ENCODE assay signal across 9 cellular contexts in the genomic region with DNA sequence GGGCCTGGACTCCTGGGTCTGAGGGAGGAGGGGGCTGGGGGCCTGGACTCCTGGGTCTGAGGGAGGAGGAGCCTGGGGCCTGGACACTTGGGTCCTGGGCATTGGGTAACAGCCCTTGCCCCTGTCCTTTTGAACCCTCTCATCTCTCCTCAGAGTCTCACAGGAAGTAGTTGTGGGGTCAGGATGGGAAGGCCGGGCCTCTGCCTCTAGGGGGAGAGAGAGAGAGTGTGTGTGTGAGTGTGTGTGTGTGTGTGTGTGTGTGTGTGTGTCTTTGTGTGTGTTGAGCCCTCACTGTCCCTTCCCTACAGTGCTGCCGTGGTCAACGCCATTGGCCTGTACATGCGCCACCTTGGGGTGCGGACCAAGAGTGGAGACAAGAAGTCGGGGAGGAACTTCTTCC. TPM values are rescaled to one million over a fixed set of nuclear protein-coding genes. Genes with fewer than 3 reads are reported as not detected.
A peak's percentile ranks its signal among the peaks of the same experiment; 100 is the strongest.
DNase-seq lines count a peak whose midpoint lies in the region; ATAC-seq and TF ChIP-seq lines count a peak whose summit lies in the region.
"Had no signal": no experiment of that assay in that cellular context is flagged by ENCODE, and none has a peak within 500 bp of the region (broad histone marks: within the 10 kb centered on the region; RNA-seq: fewer than 3 reads in every experiment).

No MANE protein-coding gene starts in this region.

- H3K9me3 ChIP-seq in mucosa of descending colon = no peaks in the 10 kb centered on the region
- H3K9me3 ChIP-seq: thoracic aorta had no signal

- H3K9me3 Mint-ChIP-seq in activated CD8-positive, alpha-beta T cell treated with anti-CD3 and anti-CD28 coated beads, Interleukin-2, amount 10 ng/mL, durations not matched to agents 7 days and 5 days (ENCODE audit: insufficient read depth) = no peaks in the 10 kb centered on the region

- peak; percentile 50 for ATAC-seq in activated CD8-positive, alpha-beta T cell treated with anti-CD3 and anti-CD28 coated beads, Interleukin-2, amount 10 ng/mL, durations not matched to agents 7 days and 5 days
- ATAC-seq in mucosa of descending colon = peak; percentile 51
- ATAC-seq in GM21515 (IDR thresholded peaks at IDR 0.05; ENCODE audit: unreplicated experiment) = no peak

- CTCF ChIA-PET in activated CD8-positive, alpha-beta T cell treated with anti-CD3 and anti-CD28 coated beads, Interleukin-2, amount 10 ng/mL, durations not matched to agents 7 days and 5 days (lab: Charles Lee) = no interaction called here

- H3K4me1 Mint-ChIP-seq in activated CD8-positive, alpha-beta T cell treated with anti-CD3 and anti-CD28 coated beads, Interleukin-2, amount 10 ng/mL, durations not matched to agents 7 days and 5 days (ENCODE audit: low read depth) = peaks cover 65% of the 10 kb centered on the region

- H3K4me1 ChIP-seq in mucosa of descending colon (ENCODE audit: low read depth) = no peaks in the 10 kb centered on the region

- peak; percentile 67 for DNase-seq in DMS53 (lab: John Stamatoyannopoulos, UW)
- DNase-seq in DMS53 treated with DMSO at 0.1 percent for 48 hours (lab: John Stamatoyannopoulos, UW; ENCODE audit: unreplicated experiment) = no peak
- DNase-seq in Jurkat, Clone E6-1 (ENCODE audit: low read depth, low spot score) = peak; percentile 48
- peak; percentile 65 for DNase-seq in activated CD8-positive, alpha-beta T cell treated with anti-CD3 and anti-CD28 coated beads, Interleukin-2, amount 10 ng/mL, durations not matched to agents 7 days and 5 days
- no peak for DNase-seq in mucosa of descending colon
- DNase-seq in posterior cingulate gyrus = no peak
- DNase-seq in hippocampal formation (lab: John Stamatoyannopoulos, UW) = no peak

- H3K36me3 ChIP-seq in mucosa of descending colon (ENCODE audit: low read depth) = no peaks in the 10 kb centered on the region

- intact Hi-C loops in mucosa of descending colon (cut with DNase I, micrococcal nuclease) (no loop called here), posterior cingulate gyrus (cut with DNase I) (no loop called here)

- no peaks in the 10 kb centered on the region for H3K27me3 Mint-ChIP-seq in activated CD8-positive, alpha-beta T cell treated with anti-CD3 and anti-CD28 coated beads, Interleukin-2, amount 10 ng/mL, durations not matched to agents 7 days and 5 days (ENCODE audit: low read depth)

- H3K36me3 Mint-ChIP-seq in activated CD8-positive, alpha-beta T cell treated with anti-CD3 and anti-CD28 coated beads, Interleukin-2, amount 10 ng/mL, durations not matched to agents 7 days and 5 days (ENCODE audit: low read depth) = peaks cover 65% of the 10 kb centered on the region

- H3K4me3 ChIP-seq in Jurkat, Clone E6-1 (ENCODE audit: low read length) = no peak overlapping the region
- no peak overlapping the region for H3K4me3 ChIP-seq in mucosa of descending colon
- H3K4me3 ChIP-seq: thoracic aorta had no signal

- H3K27ac Mint-ChIP-seq in activated CD8-positive, alpha-beta T cell treated with anti-CD3 and anti-CD28 coated beads, Interleukin-2, amount 10 ng/mL, durations not matched to agents 7 days and 5 days = peak overlapping the region; percentile 65

- H3K4me3 Mint-ChIP-seq in activated CD8-positive, alpha-beta T cell treated with anti-CD3 and anti-CD28 coated beads, Interleukin-2, amount 10 ng/mL, durations not matched to agents 7 days and 5 days = no peak overlapping the region

- POLR2A ChIA-PET in activated CD8-positive, alpha-beta T cell treated with anti-CD3 and anti-CD28 coated beads, Interleukin-2, amount 10 ng/mL, durations not matched to agents 7 days and 5 days (lab: Charles Lee) = no interaction called here

- no peak for TF ChIP-seq CTCF in mucosa of descending colon (IDR thresholded peaks at IDR 0.05)

RNA-seq across cellular contexts. Expression of a gene that starts 10.9 kb away (rescaled TPM):
- polyA plus RNA-seq in Jurkat, Clone E6-1 (2012; ENCODE audit: insufficient read depth, insufficient read length) = 154 TPM
- 100 to 1,000 TPM; 515 to 537 TPM for total RNA-seq in activated CD8-positive, alpha-beta T cell treated with anti-CD3 and anti-CD28 coated beads, Interleukin-2, amount 10 ng/mL, durations not matched to agents 7 days and 5 days
- 100 to 1,000 TPM in 1 of 3 donors, 10 to 100 TPM in 2; 84.9 to 125 (median 92.3) TPM for total RNA-seq in mucosa of descending colon

RNA-seq across cellular contexts. Expression of a gene that starts 16.8 kb away (rescaled TPM):
- polyA plus RNA-seq in Jurkat, Clone E6-1 (2012; ENCODE audit: insufficient read depth, insufficient read length) = 8.5 TPM
- 10 to 100 TPM; 17.4 to 21.5 TPM for total RNA-seq in activated CD8-positive, alpha-beta T cell treated with anti-CD3 and anti-CD28 coated beads, Interleukin-2, amount 10 ng/mL, durations not matched to agents 7 days and 5 days
- total RNA-seq in mucosa of descending colon = 1 to 10 TPM; 2.7 to 7.3 (median 3.9) TPM
- total RNA-seq: thoracic aorta had no signal

RNA-seq across cellular contexts. Expression of a gene that starts 33.8 kb away (rescaled TPM):
- 3,313 TPM for polyA plus RNA-seq in Jurkat, Clone E6-1 (2012; ENCODE audit: insufficient read depth, insufficient read length)
- 1,000 to 10,000 TPM; 3,024 to 3,056 TPM for total RNA-seq in activated CD8-positive, alpha-beta T cell treated with anti-CD3 and anti-CD28 coated beads, Interleukin-2, amount 10 ng/mL, durations not matched to agents 7 days and 5 days
- total RNA-seq in mucosa of descending colon = 1,000 to 10,000 TPM; 1,251 to 1,696 (median 1,572) TPM

RNA-seq across cellular contexts. Expression of a gene that starts 34.4 kb away (rescaled TPM):
- 1.3 TPM for polyA plus RNA-seq in Jurkat, Clone E6-1 (2012; ENCODE audit: insufficient read depth, insufficient read length)
- total RNA-seq in activated CD8-positive, alpha-beta T cell treated with anti-CD3 and anti-CD28 coated beads, Interleukin-2, amount 10 ng/mL, durations not matched to agents 7 days and 5 days = 1 to 10 TPM in 1 of 2 experiments, under 1 TPM in 1; 0.84 to 1.1 TPM
- 1 to 10 TPM in 1 of 3 donors, under 1 TPM in 2; 0.70 to 1.1 (median 0.98) TPM for total RNA-seq in mucosa of descending colon

RNA-seq across cellular contexts. Expression of a gene that starts 49.1 kb away (rescaled TPM):
- polyA plus RNA-seq in Jurkat, Clone E6-1 (2012; ENCODE audit: insufficient read depth, insufficient read length) = not detected
- total RNA-seq in activated CD8-positive, alpha-beta T cell treated with anti-CD3 and anti-CD28 coated beads, Interleukin-2, amount 10 ng/mL, durations not matched to agents 7 days and 5 days = not detected
- total RNA-seq in mucosa of descending colon = not detected
- total RNA-seq: thoracic aorta had no signal

Comparison
In these comparisons a context has a peak if more than half of its experiments do, and no peak if none do; other contexts are left out.
1. DNase-seq: peak in DMS53 (single experiment), Jurkat, Clone E6-1 (single experiment) and activated CD8-positive, alpha-beta T cell treated with anti-CD3 and anti-CD28 coated beads, Interleukin-2, amount 10 ng/mL, durations not matched to agents 7 days and 5 days (single experiment); none in DMS53 treated with DMSO at 0.1 percent for 48 hours (single experiment), mucosa of descending colon (0 of 3), posterior cingulate gyrus (0 of 10) and hippocampal formation (0 of 2).
2. RNA of a gene that starts 10.9 kb away (total RNA-seq): 515 to 537 TPM in activated CD8-positive, alpha-beta T cell treated with anti-CD3 and anti-CD28 coated beads, Interleukin-2, amount 10 ng/mL, durations not matched to agents 7 days and 5 days; 84.9 to 125 TPM in mucosa of descending colon; every median in the first group is over 4 times any median in the second.